ENCODE assay signal across 23 cellular contexts in the genomic region with DNA sequence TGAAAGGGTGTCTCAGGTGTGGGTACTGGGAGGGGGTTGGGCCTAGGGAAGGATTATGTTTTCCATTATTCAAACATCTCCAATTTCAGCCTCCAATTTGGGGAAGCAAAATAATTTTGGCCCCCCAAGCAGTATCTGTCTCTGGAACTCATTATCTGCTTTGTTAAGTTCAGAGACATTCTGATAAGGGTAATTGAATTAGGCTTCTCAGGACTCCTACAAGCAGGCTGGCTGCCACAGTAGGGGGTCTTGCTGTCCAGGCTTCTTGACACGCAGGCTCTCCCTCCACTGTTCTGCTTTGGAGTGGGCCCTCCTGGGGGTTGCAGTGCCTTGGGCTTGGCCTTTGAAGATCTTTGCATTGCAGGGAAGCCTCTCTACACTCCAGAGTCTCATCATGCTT.
A peak's percentile ranks its signal among the peaks of the same experiment; 100 is the strongest.
DNase-seq lines count a peak whose midpoint lies in the region; ATAC-seq and TF ChIP-seq lines count a peak whose summit lies in the region.
"Had no signal": no experiment of that assay in that cellular context is flagged by ENCODE, and none has a peak within 500 bp of the region (broad histone marks: within the 10 kb centered on the region; RNA-seq: fewer than 3 reads in every experiment).

No MANE protein-coding gene starts in this region.

- H3K36me3 ChIP-seq in A673 (ENCODE audit: insufficient read depth, low read length, poor library complexity, severe bottlenecking) (no peaks in the 10 kb centered on the region), mesenchymal stem cell (ENCODE audit: control insufficient read depth in 1 of 2, insufficient read depth in 2 of 2, low read depth in 1 of 2, low read length in 2 of 2) (no peaks in the 10 kb centered on the region), PC-9 (ENCODE audit: low read depth) (no peaks in the 10 kb centered on the region)
- H3K36me3 ChIP-seq: BE2C had no signal

- peak overlapping the region; percentile 95 for H2AK5ac ChIP-seq in mesenchymal stem cell (ENCODE audit: low read length, severe bottlenecking)

- no peak overlapping the region for H3K23ac ChIP-seq in mesenchymal stem cell (ENCODE audit: low read length in 2 of 2)

- no peak overlapping the region for H3K27ac ChIP-seq in A673 (ENCODE audit: low read depth, low read length, poor library complexity, severe bottlenecking)
- no peak overlapping the region for H3K27ac ChIP-seq in mesenchymal stem cell (ENCODE audit: low read length, poor library complexity, severe bottlenecking)
- no peak overlapping the region for H3K27ac ChIP-seq in PC-9
- H3K27ac ChIP-seq: HL-60 had no signal

- no peak for ATAC-seq in SK-N-SH treated with all-trans-retinoic acid at 6 μM for 48 hours
- no peak for ATAC-seq in activated CD4-positive, CD25-positive, alpha-beta regulatory T cell treated with anti-CD3 and anti-CD28 coated beads, Interleukin-2, amount 50 U/mL, for 24 hours
- ATAC-seq: A549, HepG2, T-cell had no signal

- POLR2A ChIA-PET in A673 (lab: Charles Lee; ENCODE audit: low non-redundant PET) (no interaction called here), HEK293T (lab: Yijun Ruan, JAX) (no interaction called here), PC-9 (lab: Charles Lee; ENCODE audit: unreplicated experiment) (no interaction called here)

- intact Hi-C loops in A673 (cut with micrococcal nuclease; ENCODE audit: unreplicated experiment) (no loop called here), PC-9 (cut with micrococcal nuclease; ENCODE audit: unreplicated experiment) (no loop called here)

- H3K79me2 ChIP-seq in PC-9 (ENCODE audit: low read depth): no peaks in the 10 kb centered on the region

- no peak overlapping the region for H4K8ac ChIP-seq in mesenchymal stem cell (ENCODE audit: low read length)

- CTCF ChIA-PET in A673 (lab: Charles Lee) (no interaction called here), HEK293T (lab: Yijun Ruan, JAX) (no interaction called here), PC-9 (lab: Charles Lee) (no interaction called here)

- no peak overlapping the region for H2BK5ac ChIP-seq in mesenchymal stem cell (ENCODE audit: low read depth, low read length, poor library complexity, severe bottlenecking)

- BruUV-seq in A673 (replicated peaks; lab: Mats Ljungman, UMichigan) (no TSS peak), PC-9 (replicated peaks; lab: Mats Ljungman, UMichigan) (no TSS peak)

- no peaks in the 10 kb centered on the region for H3K9me3 ChIP-seq in A673 (ENCODE audit: low read depth, low read length, poor library complexity, severe bottlenecking)
- peaks cover 3% of the 10 kb centered on the region for H3K9me3 ChIP-seq in mesenchymal stem cell (ENCODE audit: control insufficient read depth, low read length)
- H3K9me3 ChIP-seq in PC-9 (ENCODE audit: insufficient read depth, low read depth): 0 out of 2 replicates have a peak, but pooled peaks cover 4% of the 10 kb centered on the region
- H3K9me3 ChIP-seq: A549, BE2C had no signal

- no peak for TF ChIP-seq CTCF in A673 (conservative IDR thresholded peaks at IDR 0.05; ENCODE audit: low read depth, low read length)
- TF ChIP-seq CTCF in PC-9 (conservative IDR thresholded peaks at IDR 0.05): no peak

- H4K91ac ChIP-seq in mesenchymal stem cell (ENCODE audit: low read length): no peak overlapping the region

- no peaks in the 10 kb centered on the region for H4K20me1 ChIP-seq in PC-9 (ENCODE audit: insufficient read depth)

- no peak overlapping the region for H3K4me2 ChIP-seq in mesenchymal stem cell (ENCODE audit: low read length, poor library complexity, severe bottlenecking)
- H3K4me2 ChIP-seq in PC-9: no peak overlapping the region
- H3K4me2 ChIP-seq: A549 had no signal

- H3K79me1 ChIP-seq in mesenchymal stem cell (replicated peaks; ENCODE audit: low read length, poor library complexity, severe bottlenecking): no peaks in the 10 kb centered on the region

- H3K18ac ChIP-seq in mesenchymal stem cell (ENCODE audit: low read depth in 1 of 2, low read length in 2 of 2): no peak overlapping the region

- no peak overlapping the region for H2BK15ac ChIP-seq in mesenchymal stem cell (ENCODE audit: low read depth, poor library complexity, severe bottlenecking)

- DNase-seq in A673 (ENCODE audit: low spot score): peak; percentile 42
- DNase-seq in HEK293T (ENCODE audit: extremely low spot score): peak; percentile 67
- DNase-seq in mesenchymal stem cell: no peak
- no peak for DNase-seq in PC-9
- DNase-seq in GOT3 (lab: John Stamatoyannopoulos, UW): no peak
- DNase-seq: BE2C, DMS53, EL, KBM-7, MM.1S, NCI-H1048, NCI-H1417 treated with DMSO at 0.1 percent for 48 hours, NCI-H2029, NCI-H2171, NCI-H345, NCI-H524 treated with DMSO at 0.1 percent for 48 hours, NCI-H82, T-cell had no signal

- no peak overlapping the region for H2BK12ac ChIP-seq in mesenchymal stem cell (ENCODE audit: low read length in 2 of 2)

- H3K4ac ChIP-seq in mesenchymal stem cell (ENCODE audit: low read depth in 1 of 2, low read length in 2 of 2): no peak overlapping the region

- peaks cover 34% of the 10 kb centered on the region for H3F3A ChIP-seq in PC-9 (ENCODE audit: insufficient read depth, low read depth)

- H2AFZ ChIP-seq in mesenchymal stem cell (ENCODE audit: low read depth, low read length) (no peak overlapping the region), PC-9 (no peak overlapping the region)

- H3K9me2 ChIP-seq in PC-9 (ENCODE audit: insufficient read depth): no peaks in the 10 kb centered on the region

- H3K27me3 ChIP-seq in A673 (replicated peaks; ENCODE audit: insufficient read depth, low read depth, low read length, poor library complexity): no peaks in the 10 kb centered on the region
- peaks cover 0 to 6% of the 10 kb centered on the region in 2 experiments for H3K27me3 ChIP-seq in mesenchymal stem cell (ENCODE audit: control insufficient read depth in 1 of 2, insufficient read depth in 1 of 2, low read length in 2 of 2)
- H3K27me3 ChIP-seq in PC-9 (ENCODE audit: insufficient read depth, low read depth): no peaks in the 10 kb centered on the region
- H3K27me3 ChIP-seq: BE2C had no signal

- 33% methylated on average over 1 of the region's 1 CpG for WGBS in mesenchymal stem cell

- H3K4me1 ChIP-seq in A673 (ENCODE audit: insufficient read depth, low read length, poor library complexity, severe bottlenecking): no peaks in the 10 kb centered on the region
- H3K4me1 ChIP-seq in mesenchymal stem cell (ENCODE audit: control insufficient read depth, insufficient read depth, low read depth, low read length): peaks cover 12% of the 10 kb centered on the region
- H3K4me1 ChIP-seq in PC-9 (replicated peaks; ENCODE audit: insufficient read depth): peaks cover 46% of the 10 kb centered on the region
- H3K4me1 ChIP-seq: BE2C had no signal

- no peak overlapping the region for H2BK120ac ChIP-seq in mesenchymal stem cell (ENCODE audit: low read depth, low read length)

- H3K4me3 ChIP-seq in A673 (ENCODE audit: low read depth, low read length, poor library complexity, severe bottlenecking): no peak overlapping the region
- no peak overlapping the region for H3K4me3 ChIP-seq in mesenchymal stem cell (ENCODE audit: insufficient read depth in 1 of 2, low read depth in 1 of 2, low read length in 2 of 2)
- H3K4me3 ChIP-seq in PC-9: no peak overlapping the region
- H3K4me3 ChIP-seq: A549 had no signal

- no peak overlapping the region for H3K14ac ChIP-seq in mesenchymal stem cell (ENCODE audit: low read length in 2 of 2)

- H3K9ac ChIP-seq in mesenchymal stem cell (ENCODE audit: low read length): no peak overlapping the region

TF ChIP-seq in HEK293T, 16 proteins besides CTCF, POLR2A, EP300 and RAD21:
- TF ChIP-seq FOXM1 (IDR thresholded peaks at IDR 0.05; ENCODE audit: borderline replicate concordance) (no peak), ARNT (IDR thresholded peaks at IDR 0.05) (peak; percentile 95)
TF ChIP-seq in HEK293T: peak in this region for 1.

TF ChIP-seq in SK-N-SH treated with all-trans-retinoic acid at 6 μM for 48 hours, 23 proteins besides CTCF, POLR2A, EP300 and RAD21 (continues in another document):
- no peak for TF ChIP-seq ARNTL (CRISPR knock-in tag; IDR thresholded peaks at IDR 0.05; ENCODE audit: borderline replicate concordance, low read depth)
- TF ChIP-seq ZC3H10 (CRISPR knock-in tag; IDR thresholded peaks at IDR 0.05): no peak
- no peak for TF ChIP-seq CREB5 (CRISPR knock-in tag; IDR thresholded peaks at IDR 0.05; ENCODE audit: low read depth)
- no peak for TF ChIP-seq TOX (CRISPR knock-in tag; IDR thresholded peaks at IDR 0.05; ENCODE audit: borderline replicate concordance)
- TF ChIP-seq ZNF8 (CRISPR knock-in tag; IDR thresholded peaks at IDR 0.05): no peak
- TF ChIP-seq BACH2 (CRISPR knock-in tag; IDR thresholded peaks at IDR 0.05; ENCODE audit: borderline replicate concordance): no peak
- no peak for TF ChIP-seq GLIS3 (CRISPR knock-in tag; IDR thresholded peaks at IDR 0.05)
- peak; percentile 50; the same call in 1 of the 2 replicates for TF ChIP-seq TCF4 (CRISPR knock-in tag; IDR thresholded peaks at IDR 0.05; ENCODE audit: borderline replicate concordance)
- no peak for TF ChIP-seq ESRRG (CRISPR knock-in tag; IDR thresholded peaks at IDR 0.05)
- TF ChIP-seq PATZ1 (CRISPR knock-in tag; IDR thresholded peaks at IDR 0.05; ENCODE audit: borderline replicate concordance): 0 out of 2 replicates have a peak, but pooled peaks have one; percentile 58

Comparison
In these comparisons a context has a peak if more than half of its experiments do, and no peak if none do; other contexts are left out.
1. DNase-seq: peak in A673 (single experiment) and HEK293T (single experiment); none in mesenchymal stem cell (single experiment), PC-9 (0 of 2) and GOT3 (single experiment).